1 cellular context compared by ENCODE assay signal in the genomic region with DNA sequence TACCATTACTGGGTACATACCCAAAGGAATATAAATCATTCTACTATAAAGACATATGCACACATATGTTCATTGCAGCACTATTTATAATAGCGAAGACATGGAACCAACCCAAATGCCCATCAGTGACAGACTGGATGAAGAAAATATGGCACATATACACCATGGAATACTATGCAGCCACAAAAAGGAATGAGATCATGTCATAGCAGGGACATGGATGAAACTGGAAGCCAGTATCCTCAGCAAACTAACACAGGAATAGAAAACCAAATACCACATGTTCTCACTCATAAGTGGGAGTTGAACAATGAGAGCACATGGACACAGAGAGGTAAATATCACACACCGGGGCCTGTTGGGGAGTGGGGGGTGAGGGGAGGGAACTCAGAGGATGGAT. TPM values are rescaled to one million over a fixed set of nuclear protein-coding genes. Genes with fewer than 3 reads are reported as not detected.
"Had no signal": no experiment of that assay in that cellular context is flagged by ENCODE, and none has a peak within 500 bp of the region (broad histone marks: within the 10 kb centered on the region; RNA-seq: fewer than 3 reads in every experiment).

No MANE protein-coding gene starts in this region.

RNA-seq across cellular contexts. Expression of a gene that starts 40.8 kb away (rescaled TPM):
- total RNA-seq: HT-29 had no signal
